In genomic region chr7:65869312-65869711, GRCh38 we compare ENCODE assay signal across 8 cellular contexts. TPM values are rescaled to one million over a fixed set of nuclear protein-coding genes. Genes with fewer than 3 reads are reported as not detected.
DNase-seq lines count a peak whose midpoint lies in the region; FAIRE-seq and TF ChIP-seq lines count a peak whose summit lies in the region.
"Not testable (repeated sequence)": the region's sequence is repeated elsewhere in the genome, so short reads cannot be mapped to it uniquely, and the experiment has no call there.

No MANE protein-coding gene starts in this region.

- H3K36me3 ChIP-seq in SK-N-SH (replicated peaks in 1 of 2; ENCODE audit: control insufficient read depth in 1 of 2, insufficient read depth in 2 of 2, low read length in 1 of 2); small intestine (ENCODE audit: control insufficient read depth in 2 of 2, insufficient read depth in 2 of 2, low read length in 2 of 2): not testable (repeated sequence)

- TF ChIP-seq CTCF in AG09309 (IDR thresholded peaks at IDR 0.05; ENCODE audit: control insufficient read depth, insufficient read depth, low read depth, low read length, missing control alignments); SK-N-SH (IDR thresholded peaks at IDR 0.05): not testable (repeated sequence)

- not testable (repeated sequence) for FAIRE-seq in small intestine (lab: Jason Lieb, UNC)

- H3K4me2 ChIP-seq in SK-N-SH = not testable (repeated sequence)

- H3K9ac ChIP-seq in SK-N-SH = not testable (repeated sequence)

- not testable (repeated sequence) for H3K27me3 ChIP-seq in SK-N-SH (ENCODE audit: insufficient read depth); small intestine (ENCODE audit: control insufficient read depth in 2 of 2, insufficient read depth in 2 of 2, low read length in 2 of 2)

- not testable (repeated sequence) for H4K20me1 ChIP-seq in SK-N-SH (ENCODE audit: insufficient read depth)

- POLR2A ChIA-PET in SK-N-SH (lab: Yijun Ruan, JAX) = not testable (repeated sequence)

- H3K9me2 ChIP-seq in SK-N-SH = not testable (repeated sequence)

- not testable (repeated sequence) for TF ChIP-seq RAD21 in SK-N-SH (IDR thresholded peaks at IDR 0.05; ENCODE audit: low read length)

- 36% methylated on average over 5 of the region's 5 CpGs for WGBS in SK-N-SH (ENCODE audit: low lambda C conversion rate)
- WGBS in small intestine, 3 donors = 32 to 65% (median 58%) methylated on average over 5 of the region's 5 CpGs

- DNase-seq in AG09309 (ENCODE audit: low read depth) = peak; percentile 14
- DNase-seq in GM03348 (ENCODE audit: low spot score) = peak; percentile 23
- DNase-seq in HT1080 (ENCODE audit: low read depth) = peak; percentile 66
- DNase-seq in SK-N-SH = not testable (repeated sequence)
- DNase-seq in astrocyte of the hippocampus (ENCODE audit: low read depth, low spot score) = peak; percentile 35
- peak; percentile 57 for DNase-seq in fibroblast of gingiva (ENCODE audit: low read depth)
- peak; percentile 54 for DNase-seq in kidney glomerular epithelial cell (lab: John Stamatoyannopoulos, UW)
- DNase-seq in small intestine = peak; percentile 20

- not testable (repeated sequence) for TF ChIP-seq EP300 in SK-N-SH (IDR thresholded peaks at IDR 0.05; ENCODE audit: borderline replicate concordance in 1 of 2, low read depth in 1 of 2, low read length in 1 of 2)

- H3K4me1 ChIP-seq in SK-N-SH (ENCODE audit: control insufficient read depth in 1 of 2, insufficient read depth in 2 of 2, low read depth in 1 of 2, low read length in 1 of 2); small intestine (ENCODE audit: control insufficient read depth in 2 of 2, insufficient read depth in 1 of 2, low read depth in 1 of 2, low read length in 1 of 2): not testable (repeated sequence)

- not testable (repeated sequence) for H3K9me3 ChIP-seq in SK-N-SH; small intestine (ENCODE audit: control insufficient read depth, low read depth)

- H3K27ac ChIP-seq in SK-N-SH (ENCODE audit: low read depth in 2 of 2, low read length in 1 of 2) = peak overlapping the region in 1 of 2 experiments; percentile 36; a peak in 1 of 4 replicates
- H3K27ac ChIP-seq in small intestine (ENCODE audit: low read depth in 1 of 2, low read length in 1 of 2) = not testable (repeated sequence)

- peak overlapping the region; percentile 82; the same call in 1 of the 2 replicates for H2AFZ ChIP-seq in SK-N-SH (ENCODE audit: low read depth)

- H3F3A ChIP-seq in SK-N-SH (replicated peaks; ENCODE audit: insufficient read depth) = peaks cover 16% of the 10 kb centered on the region

- CTCF ChIA-PET in SK-N-SH (lab: Yijun Ruan, JAX) = not testable (repeated sequence)

- H3K79me2 ChIP-seq in SK-N-SH (ENCODE audit: insufficient read depth) = not testable (repeated sequence)

- not testable (repeated sequence) for H3K4me3 ChIP-seq in AG09309 (ENCODE audit: control insufficient read depth, low read depth, low read length); SK-N-SH (ENCODE audit: low read depth in 2 of 2, low read length in 1 of 2); small intestine (ENCODE audit: low read depth in 1 of 2, low read length in 2 of 2)

TF ChIP-seq in SK-N-SH, 30 proteins besides CTCF, POLR2A, EP300 and RAD21:
- peak; percentile 50; the same call in 1 of the 2 replicates for TF ChIP-seq FOSL2 (IDR thresholded peaks at IDR 0.05; ENCODE audit: borderline replicate concordance, low read depth)

RNA-seq across cellular contexts. Expression of gene VKORC1L1, which starts 3.6 kb away (rescaled TPM):
- total RNA-seq in HT1080 (2014; rRNA removed; shearing (Covaris generic)) = 11.0 and 17.5 TPM in 2 replicates
- polyA plus RNA-seq in HT1080 (2015; cell fraction: cytosol; rRNA removed) = 24.0 and 26.0 TPM in 2 replicates
- polyA plus RNA-seq in HT1080 (2015; cell fraction: nucleus; rRNA removed) = 7.8 and 8.2 TPM in 2 replicates
- polyA plus RNA-seq in SK-N-SH (2012; rRNA removed) (14.7 and 17.1 TPM in 2 replicates), small intestine (10 to 100 TPM in 1 of 3 donors, 1 to 10 TPM in 2; 6.0 to 12.6 (median 7.8) TPM)
- 21.1 and 21.2 TPM in 2 replicates for polyA plus RNA-seq in SK-N-SH (2012; cell fraction: cytosol; rRNA removed)
- 5.0 and 7.4 TPM in 2 replicates for polyA plus RNA-seq in SK-N-SH (2012; cell fraction: nucleus; rRNA removed)
